In genomic region chr1:4467241-4467640, GRCh38 we compare ENCODE assay signal across 8 cellular contexts.
"Had no signal": no experiment of that assay in that cellular context is flagged by ENCODE, and none has a peak within 500 bp of the region (broad histone marks: within the 10 kb centered on the region; RNA-seq: fewer than 3 reads in every experiment).

No MANE protein-coding gene starts in this region.

- H3K4me3 ChIP-seq: GM23248 had no signal

- H2AFZ ChIP-seq: GM23248 had no signal

- H3K27ac ChIP-seq: GM23248, HL-60 had no signal

- DNase-seq: GM23248, GOT3, H9, HCEC 1CT, KBM-7 had no signal

- FAIRE-seq: H54, HepG2 had no signal

- ATAC-seq: HepG2 had no signal

- H3K9ac ChIP-seq: GM23248 had no signal
